33 cellular contexts compared by ENCODE assay signal in genomic region chr2:229765721-229766120, GRCh38. TPM values are rescaled to one million over a fixed set of nuclear protein-coding genes. Genes with fewer than 3 reads are reported as not detected.
"Had no signal": no experiment of that assay in that cellular context is flagged by ENCODE, and none has a peak within 500 bp of the region (broad histone marks: within the 10 kb centered on the region; RNA-seq: fewer than 3 reads in every experiment).

No MANE protein-coding gene starts in this region.

- H3K27me3 ChIP-seq: brain microvascular endothelial cell, Peyer's patch, SJSA1 had no signal

- H3K9me2 ChIP-seq: SK-N-SH had no signal

- H3K27ac Mint-ChIP-seq: activated CD4-positive, alpha-beta memory T cell treated with anti-CD3 and anti-CD28 coated beads for 36 hours; activated CD4-positive, alpha-beta T cell treated with anti-CD3 and anti-CD28 coated beads for 36 hours; activated naive CD8-positive, alpha-beta T cell treated with anti-CD3 and anti-CD28 coated beads for 36 hours; activated T-helper 17 cell treated with anti-CD3 and anti-CD28 coated beads, Interleukin-2, amount 50 U/mL, for 72 hours; T-helper 1 cell treated with Interleukin-12 subunit alpha and Interleukin-12 subunit beta and Interleukin-4 antibody, amounts not matched to agents 30 μg/mL and 1 μg/mL, for 36 hours; T-helper 2 cell treated with Interferon-gamma antibody and Interleukin-4, amounts not matched to agents 5 μg/mL and 100 μg/mL, for 36 hours had no signal

- H3K27ac ChIP-seq: brain microvascular endothelial cell, Peyer's patch, SJSA1 had no signal

- H3K4me2 ChIP-seq: SK-N-SH had no signal

- ATAC-seq: activated CD4-positive, alpha-beta T cell treated with anti-CD3 and anti-CD28 coated beads for 36 hours; activated CD4-positive, CD25-positive, alpha-beta regulatory T cell treated with anti-CD3 and anti-CD28 coated beads, Interleukin-2, amount 50 U/mL, for 24 hours; activated T-helper 17 cell treated with anti-CD3 and anti-CD28 coated beads, Interleukin-2, amount 50 U/mL, for 72 hours had no signal

- H3K9me3 Mint-ChIP-seq: activated CD4-positive, alpha-beta memory T cell treated with anti-CD3 and anti-CD28 coated beads for 36 hours; activated naive CD8-positive, alpha-beta T cell treated with anti-CD3 and anti-CD28 coated beads for 36 hours; activated T-helper 17 cell treated with anti-CD3 and anti-CD28 coated beads, Interleukin-2, amount 50 U/mL, for 72 hours; central memory CD8-positive, alpha-beta T cell; T-helper 1 cell treated with Interleukin-12 subunit alpha and Interleukin-12 subunit beta and Interleukin-4 antibody, amounts not matched to agents 30 μg/mL and 1 μg/mL, for 36 hours; T-helper 2 cell treated with Interferon-gamma antibody and Interleukin-4, amounts not matched to agents 5 μg/mL and 100 μg/mL, for 36 hours had no signal

- H3K4me1 ChIP-seq: Peyer's patch, SJSA1 had no signal

- H3K9me3 ChIP-seq: Peyer's patch, SJSA1, SK-N-SH had no signal

- H3K27me3 Mint-ChIP-seq: activated CD4-positive, alpha-beta memory T cell treated with anti-CD3 and anti-CD28 coated beads for 36 hours; activated CD4-positive, alpha-beta T cell treated with anti-CD3 and anti-CD28 coated beads for 36 hours; activated naive CD8-positive, alpha-beta T cell treated with anti-CD3 and anti-CD28 coated beads for 36 hours; activated T-helper 17 cell treated with anti-CD3 and anti-CD28 coated beads, Interleukin-2, amount 50 U/mL, for 72 hours; central memory CD8-positive, alpha-beta T cell had no signal

- H3K4me3 Mint-ChIP-seq: activated CD4-positive, alpha-beta memory T cell treated with anti-CD3 and anti-CD28 coated beads for 36 hours; activated CD4-positive, alpha-beta T cell treated with anti-CD3 and anti-CD28 coated beads for 36 hours; activated naive CD8-positive, alpha-beta T cell treated with anti-CD3 and anti-CD28 coated beads for 36 hours; activated T-helper 17 cell treated with anti-CD3 and anti-CD28 coated beads, Interleukin-2, amount 50 U/mL, for 72 hours; central memory CD8-positive, alpha-beta T cell; T-helper 1 cell treated with Interleukin-12 subunit alpha and Interleukin-12 subunit beta and Interleukin-4 antibody, amounts not matched to agents 30 μg/mL and 1 μg/mL, for 36 hours; T-helper 2 cell treated with Interferon-gamma antibody and Interleukin-4, amounts not matched to agents 5 μg/mL and 100 μg/mL, for 36 hours had no signal

- H3K4me3 ChIP-seq: Peyer's patch, SJSA1 had no signal

- DNase-seq: activated CD4-positive, alpha-beta memory T cell treated with anti-CD3 and anti-CD28 coated beads for 36 hours; activated CD4-positive, alpha-beta T cell treated with anti-CD3 and anti-CD28 coated beads for 36 hours; activated CD4-positive, alpha-beta T cell treated with anti-CD3 and anti-CD28 coated beads, Interleukin-2, amount 50 U/mL, for 1 hour; activated CD8-positive, alpha-beta memory T cell treated with anti-CD3 and anti-CD28 coated beads, Interleukin-2, amount 50 U/mL, for 4 hours; activated effector memory CD4-positive, alpha-beta T cell treated with anti-CD3 and anti-CD28 coated beads, Interleukin-2, amount 50 U/mL, for 16 hours; activated naive CD4-positive, alpha-beta T cell; activated naive CD4-positive, alpha-beta T cell treated with anti-CD3 and anti-CD28 coated beads, Interleukin-2, amount 50 U/mL, for 16 hours; activated naive CD8-positive, alpha-beta T cell treated with anti-CD3 and anti-CD28 coated beads for 36 hours; activated T-cell treated with anti-CD3 and anti-CD28 coated beads for 4 hours; activated T-cell treated with anti-CD3 and anti-CD28 coated beads, Interleukin-2, amount 50 U/mL, for 48 hours; amniotic stem cell; aorta; brain microvascular endothelial cell; Karpas-422; KBM-7; NCI-H1105; NCI-H1417 treated with DMSO at 0.1 percent for 48 hours; NCI-H187 treated with DMSO at 0.1 percent for 48 hours; NCI-H2081; NCI-H2171 treated with DMSO at 0.1 percent for 48 hours; NCI-H226; NCI-H446 treated with DMSO at 0.1 percent for 48 hours; NCI-H524; Peyer's patch; RPMI8226; SHP77 treated with DMSO at 0.1 percent for 48 hours; SK-N-SH had no signal

- H3K4me1 Mint-ChIP-seq: activated CD4-positive, alpha-beta T cell treated with anti-CD3 and anti-CD28 coated beads for 36 hours; activated naive CD8-positive, alpha-beta T cell treated with anti-CD3 and anti-CD28 coated beads for 36 hours; activated T-helper 17 cell treated with anti-CD3 and anti-CD28 coated beads, Interleukin-2, amount 50 U/mL, for 72 hours; central memory CD8-positive, alpha-beta T cell had no signal

RNA-seq across cellular contexts. Expression of gene DNER, which starts 51.4 kb away (rescaled TPM):
- total RNA-seq: activated CD4-positive, alpha-beta memory T cell treated with anti-CD3 and anti-CD28 coated beads for 36 hours; activated CD4-positive, alpha-beta T cell treated with anti-CD3 and anti-CD28 coated beads for 36 hours; activated naive CD8-positive, alpha-beta T cell treated with anti-CD3 and anti-CD28 coated beads for 36 hours; activated T-helper 17 cell treated with anti-CD3 and anti-CD28 coated beads, Interleukin-2, amount 50 U/mL, for 72 hours had no signal
